ENCODE assay signal across 15 cellular contexts in the genomic region with DNA sequence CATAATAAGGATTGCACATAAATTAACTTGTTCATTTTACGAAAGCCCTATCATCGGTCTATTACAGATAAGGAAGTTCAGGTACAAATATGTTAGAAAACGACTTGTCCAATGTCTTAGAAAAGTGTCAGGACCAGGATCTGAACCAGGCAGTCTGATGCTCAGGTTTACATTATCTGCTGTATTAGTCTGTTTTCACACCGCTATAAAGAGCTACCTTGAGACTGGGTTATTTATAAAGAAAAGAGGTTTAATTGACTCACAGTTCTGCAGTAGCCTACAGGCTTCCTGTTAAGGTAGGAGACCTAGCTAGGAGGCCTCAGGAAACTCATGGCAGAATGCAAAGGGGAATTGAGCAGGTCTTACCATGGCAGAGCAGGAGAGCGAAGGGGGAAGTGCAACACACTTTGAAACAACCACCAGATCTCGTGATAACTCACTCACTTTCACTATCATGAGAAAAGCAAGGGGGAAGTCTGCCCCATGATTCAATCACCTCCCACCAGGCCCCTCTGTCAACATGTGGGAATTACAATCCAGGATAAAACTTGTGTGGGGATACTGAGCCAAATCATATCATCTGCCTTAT. TPM values are rescaled to one million over a fixed set of nuclear protein-coding genes. Genes with fewer than 3 reads are reported as not detected.
DNase-seq lines count a peak whose midpoint lies in the region; ATAC-seq and TF ChIP-seq lines count a peak whose summit lies in the region.
"Had no signal": no experiment of that assay in that cellular context is flagged by ENCODE, and none has a peak within 500 bp of the region (broad histone marks: within the 10 kb centered on the region; RNA-seq: fewer than 3 reads in every experiment).

No MANE protein-coding gene starts in this region.

- intact Hi-C loops in PC-9 (cut with micrococcal nuclease; ENCODE audit: unreplicated experiment) = no loop called here
- intact Hi-C loops in upper lobe of right lung (cut with DNase I) = no loop called here

- H3K27me3 ChIP-seq in PC-9 (ENCODE audit: insufficient read depth, low read depth) = no peaks in the 10 kb centered on the region
- no peaks in the 10 kb centered on the region for H3K27me3 ChIP-seq in upper lobe of right lung

- TF ChIP-seq CTCF in PC-9 (conservative IDR thresholded peaks at IDR 0.05) = no peak
- no peak for TF ChIP-seq CTCF in upper lobe of right lung (IDR thresholded peaks at IDR 0.05)

- H3K9me3 Mint-ChIP-seq in activated T-cell treated with anti-CD3 and anti-CD28 coated beads, Interleukin-2, amount 50 U/mL, for 72 hours = peaks cover 0 to 1% of the 10 kb centered on the region in 2 donors
- H3K9me3 Mint-ChIP-seq: nephron had no signal

- no peaks in the 10 kb centered on the region for H4K20me1 ChIP-seq in PC-9 (ENCODE audit: insufficient read depth)

- no peaks in the 10 kb centered on the region for H3K79me2 ChIP-seq in PC-9 (ENCODE audit: low read depth)

- DNase-seq in PC-9 (peak in 1 of 2 experiments; percentile 4), upper lobe of right lung (no peak), NCI-H2227 treated with DMSO at 0.1 percent for 48 hours (lab: John Stamatoyannopoulos, UW) (no peak), NCI-H345 treated with DMSO at 0.1 percent for 48 hours (lab: John Stamatoyannopoulos, UW; ENCODE audit: unreplicated experiment) (no peak)
- no peak for DNase-seq in activated T-cell treated with anti-CD3 and anti-CD28 coated beads, Interleukin-2, amount 50 U/mL, for 72 hours
- DNase-seq: activated T-cell treated with anti-CD3 and anti-CD28 coated beads, Interleukin-2, amount 50 U/mL, for 1 hour; C1 segment of cervical spinal cord; left cardiac atrium; NCI-H1417; NCI-H510A treated with DMSO at 0.1 percent for 48 hours; SIG-M5; WERI-Rb-1 had no signal

- H3K9me3 ChIP-seq in PC-9 (ENCODE audit: insufficient read depth, low read depth) (no peaks in the 10 kb centered on the region), upper lobe of right lung (no peaks in the 10 kb centered on the region)

- H3K27ac ChIP-seq in PC-9 (no peak overlapping the region), upper lobe of right lung (no peak overlapping the region)
- H3K27ac ChIP-seq: WERI-Rb-1 had no signal

- H2AFZ ChIP-seq in PC-9 = peak overlapping the region; percentile 52; the same call in 1 of the 2 replicates

- H3K4me3 ChIP-seq in PC-9 = no peak overlapping the region
- no peak overlapping the region for H3K4me3 ChIP-seq in upper lobe of right lung

- no TSS peak for BruUV-seq in PC-9 (replicated peaks; lab: Mats Ljungman, UMichigan)

- H3K27ac Mint-ChIP-seq in activated T-cell treated with anti-CD3 and anti-CD28 coated beads, Interleukin-2, amount 50 U/mL, for 72 hours = no peak overlapping the region
- H3K27ac Mint-ChIP-seq: nephron had no signal

- CTCF ChIA-PET in PC-9 (lab: Charles Lee) = no interaction called here

- POLR2A ChIA-PET in PC-9 (lab: Charles Lee; ENCODE audit: unreplicated experiment) = no interaction called here

- ATAC-seq in GM19468 (IDR thresholded peaks at IDR 0.05; ENCODE audit: extremely low read depth, unreplicated experiment) (peak; percentile 48), HG03354 (IDR thresholded peaks at IDR 0.05; ENCODE audit: poor library complexity, severe bottlenecking, unreplicated experiment) (peak; percentile 59), upper lobe of right lung (peak; percentile 24)
- no peak for ATAC-seq in activated T-cell treated with anti-CD3 and anti-CD28 coated beads, Interleukin-2, amount 50 U/mL, for 72 hours (replicated peaks in 1 of 2)
- ATAC-seq: left cardiac atrium had no signal

- no peaks in the 10 kb centered on the region for H3K9me2 ChIP-seq in PC-9 (ENCODE audit: insufficient read depth)

- no peaks in the 10 kb centered on the region for H3K4me1 Mint-ChIP-seq in activated T-cell treated with anti-CD3 and anti-CD28 coated beads, Interleukin-2, amount 50 U/mL, for 72 hours (ENCODE audit: low read depth)

- no peaks in the 10 kb centered on the region for H3K27me3 Mint-ChIP-seq in activated T-cell treated with anti-CD3 and anti-CD28 coated beads, Interleukin-2, amount 50 U/mL, for 72 hours (ENCODE audit: low read depth)

- H3K4me3 Mint-ChIP-seq in activated T-cell treated with anti-CD3 and anti-CD28 coated beads, Interleukin-2, amount 50 U/mL, for 72 hours = no peak overlapping the region
- H3K4me3 Mint-ChIP-seq: nephron had no signal

- H3K36me3 ChIP-seq in PC-9 (ENCODE audit: low read depth) (no peaks in the 10 kb centered on the region), upper lobe of right lung (no peaks in the 10 kb centered on the region)
- H3K36me3 ChIP-seq: WERI-Rb-1 had no signal

- no peaks in the 10 kb centered on the region for H3K4me1 ChIP-seq in PC-9 (replicated peaks; ENCODE audit: insufficient read depth)
- no peaks in the 10 kb centered on the region for H3K4me1 ChIP-seq in upper lobe of right lung

- H3K36me3 Mint-ChIP-seq in activated T-cell treated with anti-CD3 and anti-CD28 coated beads, Interleukin-2, amount 50 U/mL, for 72 hours (ENCODE audit: insufficient read depth in 2 of 2) = no peaks in the 10 kb centered on the region

- no peaks in the 10 kb centered on the region for H3F3A ChIP-seq in PC-9 (ENCODE audit: insufficient read depth, low read depth)

- H3K4me2 ChIP-seq in PC-9 = no peak overlapping the region

RNA-seq across cellular contexts. Expression of gene GOLIM4, which starts 45.8 kb away (rescaled TPM):
- 10.9 and 17.5 TPM in 2 replicates for total RNA-seq in PC-9 (2021)
- 50.9 TPM for total RNA-seq in upper lobe of right lung
- 1 to 10 TPM; 3.3 to 5.8 TPM for total RNA-seq in activated T-cell treated with anti-CD3 and anti-CD28 coated beads, Interleukin-2, amount 50 U/mL, for 72 hours

Comparison
In these comparisons a context has a peak if more than half of its experiments do, and no peak if none do; other contexts are left out.
1. ATAC-seq: peak in GM19468 (single experiment), HG03354 (single experiment) and upper lobe of right lung (single experiment); none in activated T-cell treated with anti-CD3 and anti-CD28 coated beads, Interleukin-2, amount 50 U/mL, for 72 hours (0 of 2).